In genomic region chr2:230872151-230872967, GRCh38 we compare ENCODE assay signal across 11 cellular contexts. TPM values are rescaled to one million over a fixed set of nuclear protein-coding genes. Genes with fewer than 3 reads are reported as not detected.
DNase-seq lines count a peak whose midpoint lies in the region; ATAC-seq and TF ChIP-seq lines count a peak whose summit lies in the region.
"Had no signal": no experiment of that assay in that cellular context is flagged by ENCODE, and none has a peak within 500 bp of the region (broad histone marks: within the 10 kb centered on the region; RNA-seq: fewer than 3 reads in every experiment).

No MANE protein-coding gene starts in this region.

- H3K27ac ChIP-seq in GM23338 (ENCODE audit: low read depth): no peak overlapping the region

- no peak overlapping the region for H2AFZ ChIP-seq in GM23338

- peaks cover 72% of the 10 kb centered on the region for H3K79me2 ChIP-seq in GM23338 (replicated peaks; ENCODE audit: insufficient read depth)

- H3K27me3 ChIP-seq in GM23338 (ENCODE audit: insufficient read depth): no peaks in the 10 kb centered on the region

- no peak overlapping the region for H3K4me3 Mint-ChIP-seq in GM23338
- H3K4me3 Mint-ChIP-seq in activated naive CD8-positive, alpha-beta T cell: peak overlapping the region; percentile 58
- peak overlapping the region; percentile 72 for H3K4me3 Mint-ChIP-seq in nephron progenitor cell

- 0 out of 2 replicates have a peak, but pooled peaks cover 8% of the 10 kb centered on the region for H3F3A ChIP-seq in GM23338 (replicated peaks; ENCODE audit: low read depth)

- no peaks in the 10 kb centered on the region for H3K9me2 ChIP-seq in GM23338 (ENCODE audit: insufficient read depth)
- H3K9me2 ChIP-seq: SK-N-SH had no signal

- in situ Hi-C loops in G401 (cut with HindIII; ENCODE audit: low sequenced_read_pairs): no loop called here
- in situ Hi-C loops in GM13977 (cut with MboI; ENCODE audit: low pct_unique_long_range_greater_than_20kb, low sequenced_read_pairs, unreplicated experiment): no loop called here

- TF ChIP-seq CTCF in GM23338 (conservative IDR thresholded peaks at IDR 0.05; ENCODE audit: low read depth in 2 of 2): no peak
- TF ChIP-seq CTCF in nephron progenitor cell (IDR thresholded peaks at IDR 0.05): no peak
- TF ChIP-seq CTCF in GM13977 (IDR thresholded peaks at IDR 0.05; ENCODE audit: extremely low read depth, insufficient read depth, missing control alignments): no peak

- H3K9me3 Mint-ChIP-seq in GM23338: no peaks in the 10 kb centered on the region
- H3K9me3 Mint-ChIP-seq in activated naive CD8-positive, alpha-beta T cell (ENCODE audit: low read depth): no peaks in the 10 kb centered on the region
- H3K9me3 Mint-ChIP-seq in nephron progenitor cell: no peaks in the 10 kb centered on the region

- peaks cover 29% of the 10 kb centered on the region for H4K20me1 ChIP-seq in GM23338 (replicated peaks; ENCODE audit: insufficient read depth)

- peak overlapping the region; percentile 84; the same call in 1 of the 2 replicates for H3K27ac Mint-ChIP-seq in GM23338
- peak overlapping the region; percentile 47 for H3K27ac Mint-ChIP-seq in activated naive CD8-positive, alpha-beta T cell
- peak overlapping the region; percentile 98 for H3K27ac Mint-ChIP-seq in nephron progenitor cell

- H3K36me3 ChIP-seq in GM23338 (ENCODE audit: insufficient read depth): peaks cover 12% of the 10 kb centered on the region

- ATAC-seq in GM23338 (no peak), GM18870 (IDR thresholded peaks at IDR 0.05; ENCODE audit: unreplicated experiment) (no peak), GM18519 (IDR thresholded peaks at IDR 0.05; ENCODE audit: low FRiP score, unreplicated experiment) (no peak)

- H3K4me3 ChIP-seq in GM08714 (ENCODE audit: low read length) (peak overlapping the region; percentile 5; the same call in 1 of the 2 replicates), GM23338 (no peak overlapping the region)
- H3K4me3 ChIP-seq: lung had no signal

- DNase-seq in GM23338 (ENCODE audit: low spot score): no peak
- no peak for DNase-seq in nephron progenitor cell
- no peak for DNase-seq in G401 (ENCODE audit: low spot score)
- no peak for DNase-seq in GM13977 (ENCODE audit: low spot score)
- DNase-seq: NCI-H524 treated with DMSO at 0.1 percent for 48 hours, SK-N-SH had no signal

- peaks cover 53% of the 10 kb centered on the region for H3K4me1 Mint-ChIP-seq in GM23338
- peaks cover 61% of the 10 kb centered on the region for H3K4me1 Mint-ChIP-seq in activated naive CD8-positive, alpha-beta T cell (ENCODE audit: low read depth)
- peaks cover 93% of the 10 kb centered on the region for H3K4me1 Mint-ChIP-seq in nephron progenitor cell

- H3K36me3 Mint-ChIP-seq in GM23338 (ENCODE audit: low read depth) (peaks cover 54% of the 10 kb centered on the region), nephron progenitor cell (ENCODE audit: low read depth) (peaks cover 27% of the 10 kb centered on the region)
- no peaks in the 10 kb centered on the region for H3K36me3 Mint-ChIP-seq in activated naive CD8-positive, alpha-beta T cell

- H3K4me1 ChIP-seq in GM23338 (ENCODE audit: insufficient read depth): peaks cover 47% of the 10 kb centered on the region

- H3K4me2 ChIP-seq in GM23338: no peak overlapping the region
- H3K4me2 ChIP-seq: SK-N-SH had no signal

- H3K27me3 Mint-ChIP-seq in GM23338 (ENCODE audit: insufficient read depth, low read depth, poor library complexity) (peaks cover 15% of the 10 kb centered on the region), nephron progenitor cell (ENCODE audit: low read depth, poor library complexity) (no peaks in the 10 kb centered on the region)
- no peaks in the 10 kb centered on the region for H3K27me3 Mint-ChIP-seq in activated naive CD8-positive, alpha-beta T cell

TF ChIP-seq in GM23338, 12 proteins besides CTCF, POLR2A, EP300 and RAD21 (continues in another document):
- TF ChIP-seq EZH2phosphoT487 (IDR thresholded peaks at IDR 0.05; ENCODE audit: unreplicated experiment) (no peak), EZH2 (IDR thresholded peaks at IDR 0.05; ENCODE audit: low read depth, unreplicated experiment) (no peak), POLR2AphosphoS5 (IDR thresholded peaks at IDR 0.05; ENCODE audit: low read depth) (no peak), ZNF114 (CRISPR knock-in tag; IDR thresholded peaks at IDR 0.05) (no peak), STAT1 (IDR thresholded peaks at IDR 0.05; ENCODE audit: unreplicated experiment) (no peak), JUNB (IDR thresholded peaks at IDR 0.05; ENCODE audit: unreplicated experiment) (no peak), NANOG (IDR thresholded peaks at IDR 0.05; ENCODE audit: borderline replicate concordance) (no peak), ZNF331 (CRISPR knock-in tag; IDR thresholded peaks at IDR 0.05; ENCODE audit: low read depth) (no peak), CREB1 (CRISPR knock-in tag; IDR thresholded peaks at IDR 0.05; ENCODE audit: low read depth) (no peak)
- TF ChIP-seq, protein P1, sequence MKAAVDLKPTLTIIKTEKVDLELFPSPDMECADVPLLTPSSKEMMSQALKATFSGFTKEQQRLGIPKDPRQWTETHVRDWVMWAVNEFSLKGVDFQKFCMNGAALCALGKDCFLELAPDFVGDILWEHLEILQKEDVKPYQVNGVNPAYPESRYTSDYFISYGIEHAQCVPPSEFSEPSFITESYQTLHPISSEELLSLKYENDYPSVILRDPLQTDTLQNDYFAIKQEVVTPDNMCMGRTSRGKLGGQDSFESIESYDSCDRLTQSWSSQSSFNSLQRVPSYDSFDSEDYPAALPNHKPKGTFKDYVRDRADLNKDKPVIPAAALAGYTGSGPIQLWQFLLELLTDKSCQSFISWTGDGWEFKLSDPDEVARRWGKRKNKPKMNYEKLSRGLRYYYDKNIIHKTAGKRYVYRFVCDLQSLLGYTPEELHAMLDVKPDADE (IDR thresholded peaks at IDR 0.05): no peak
- TF ChIP-seq, protein P2, sequence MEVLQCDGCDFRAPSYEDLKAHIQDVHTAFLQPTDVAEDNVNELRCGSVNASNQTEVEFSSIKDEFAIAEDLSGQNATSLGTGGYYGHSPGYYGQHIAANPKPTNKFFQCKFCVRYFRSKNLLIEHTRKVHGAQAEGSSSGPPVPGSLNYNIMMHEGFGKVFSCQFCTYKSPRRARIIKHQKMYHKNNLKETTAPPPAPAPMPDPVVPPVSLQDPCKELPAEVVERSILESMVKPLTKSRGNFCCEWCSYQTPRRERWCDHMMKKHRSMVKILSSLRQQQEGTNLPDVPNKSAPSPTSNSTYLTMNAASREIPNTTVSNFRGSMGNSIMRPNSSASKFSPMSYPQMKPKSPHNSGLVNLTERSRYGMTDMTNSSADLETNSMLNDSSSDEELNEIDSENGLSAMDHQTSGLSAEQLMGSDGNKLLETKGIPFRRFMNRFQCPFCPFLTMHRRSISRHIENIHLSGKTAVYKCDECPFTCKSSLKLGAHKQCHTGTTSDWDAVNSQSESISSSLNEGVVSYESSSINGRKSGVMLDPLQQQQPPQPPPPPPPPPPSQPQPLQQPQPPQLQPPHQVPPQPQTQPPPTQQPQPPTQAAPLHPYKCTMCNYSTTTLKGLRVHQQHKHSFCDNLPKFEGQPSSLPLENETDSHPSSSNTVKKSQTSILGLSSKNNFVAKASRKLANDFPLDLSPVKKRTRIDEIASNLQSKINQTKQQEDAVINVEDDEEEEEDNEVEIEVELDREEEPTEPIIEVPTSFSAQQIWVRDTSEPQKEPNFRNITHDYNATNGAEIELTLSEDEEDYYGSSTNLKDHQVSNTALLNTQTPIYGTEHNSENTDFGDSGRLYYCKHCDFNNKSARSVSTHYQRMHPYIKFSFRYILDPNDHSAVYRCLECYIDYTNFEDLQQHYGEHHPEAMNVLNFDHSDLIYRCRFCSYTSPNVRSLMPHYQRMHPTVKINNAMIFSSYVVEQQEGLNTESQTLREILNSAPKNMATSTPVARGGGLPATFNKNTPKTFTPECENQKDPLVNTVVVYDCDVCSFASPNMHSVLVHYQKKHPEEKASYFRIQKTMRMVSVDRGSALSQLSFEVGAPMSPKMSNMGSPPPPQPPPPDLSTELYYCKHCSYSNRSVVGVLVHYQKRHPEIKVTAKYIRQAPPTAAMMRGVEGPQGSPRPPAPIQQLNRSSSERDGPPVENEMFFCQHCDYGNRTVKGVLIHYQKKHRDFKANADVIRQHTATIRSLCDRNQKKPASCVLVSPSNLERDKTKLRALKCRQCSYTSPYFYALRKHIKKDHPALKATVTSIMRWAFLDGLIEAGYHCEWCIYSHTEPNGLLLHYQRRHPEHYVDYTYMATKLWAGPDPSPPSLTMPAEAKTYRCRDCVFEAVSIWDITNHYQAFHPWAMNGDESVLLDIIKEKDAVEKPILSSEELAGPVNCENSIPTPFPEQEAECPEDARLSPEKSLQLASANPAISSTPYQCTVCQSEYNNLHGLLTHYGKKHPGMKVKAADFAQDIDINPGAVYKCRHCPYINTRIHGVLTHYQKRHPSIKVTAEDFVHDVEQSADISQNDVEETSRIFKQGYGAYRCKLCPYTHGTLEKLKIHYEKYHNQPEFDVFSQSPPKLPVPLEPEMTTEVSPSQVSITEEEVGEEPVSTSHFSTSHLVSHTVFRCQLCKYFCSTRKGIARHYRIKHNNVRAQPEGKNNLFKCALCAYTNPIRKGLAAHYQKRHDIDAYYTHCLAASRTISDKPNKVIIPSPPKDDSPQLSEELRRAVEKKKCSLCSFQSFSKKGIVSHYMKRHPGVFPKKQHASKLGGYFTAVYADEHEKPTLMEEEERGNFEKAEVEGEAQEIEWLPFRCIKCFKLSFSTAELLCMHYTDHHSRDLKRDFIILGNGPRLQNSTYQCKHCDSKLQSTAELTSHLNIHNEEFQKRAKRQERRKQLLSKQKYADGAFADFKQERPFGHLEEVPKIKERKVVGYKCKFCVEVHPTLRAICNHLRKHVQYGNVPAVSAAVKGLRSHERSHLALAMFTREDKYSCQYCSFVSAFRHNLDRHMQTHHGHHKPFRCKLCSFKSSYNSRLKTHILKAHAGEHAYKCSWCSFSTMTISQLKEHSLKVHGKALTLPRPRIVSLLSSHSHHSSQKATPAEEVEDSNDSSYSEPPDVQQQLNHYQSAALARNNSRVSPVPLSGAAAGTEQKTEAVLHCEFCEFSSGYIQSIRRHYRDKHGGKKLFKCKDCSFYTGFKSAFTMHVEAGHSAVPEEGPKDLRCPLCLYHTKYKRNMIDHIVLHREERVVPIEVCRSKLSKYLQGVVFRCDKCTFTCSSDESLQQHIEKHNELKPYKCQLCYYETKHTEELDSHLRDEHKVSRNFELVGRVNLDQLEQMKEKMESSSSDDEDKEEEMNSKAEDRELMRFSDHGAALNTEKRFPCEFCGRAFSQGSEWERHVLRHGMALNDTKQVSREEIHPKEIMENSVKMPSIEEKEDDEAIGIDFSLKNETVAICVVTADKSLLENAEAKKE (CRISPR knock-in tag; IDR thresholded peaks at IDR 0.05): no peak

RNA-seq across cellular contexts. Expression of gene ITM2C, which starts 7.6 kb away (rescaled TPM):
- total RNA-seq in GM23338 (2014; rRNA removed; shearing (Covaris generic)): 314 and 367 TPM in 2 replicates
- polyA plus RNA-seq in GM23338 (2016; fragmentation: Nextera tagmentation; extraction: Ambion mirVana): 240 and 241 TPM in 2 replicates
- total RNA-seq in G401 (2014; rRNA removed; shearing (Covaris generic)): 232 and 273 TPM in 2 replicates

RNA-seq across cellular contexts. Expression of gene GPR55, which starts 52.7 kb away (rescaled TPM):
- not detected in 2 replicates for total RNA-seq in GM23338 (2014; rRNA removed; shearing (Covaris generic))
- polyA plus RNA-seq in GM23338 (2016; fragmentation: Nextera tagmentation; extraction: Ambion mirVana): not detected in 2 replicates
- not detected in 2 replicates for total RNA-seq in G401 (2014; rRNA removed; shearing (Covaris generic))
- polyA plus RNA-seq: SK-N-SH had no signal

Comparison
In these comparisons a context has a peak if more than half of its experiments do, and no peak if none do; other contexts are left out.
1. H3K27ac Mint-ChIP-seq: peak in every context shown above with its lines; median percentile 98 in nephron progenitor cell; 84 in GM23338; 47 in activated naive CD8-positive, alpha-beta T cell.